In the genomic region with DNA sequence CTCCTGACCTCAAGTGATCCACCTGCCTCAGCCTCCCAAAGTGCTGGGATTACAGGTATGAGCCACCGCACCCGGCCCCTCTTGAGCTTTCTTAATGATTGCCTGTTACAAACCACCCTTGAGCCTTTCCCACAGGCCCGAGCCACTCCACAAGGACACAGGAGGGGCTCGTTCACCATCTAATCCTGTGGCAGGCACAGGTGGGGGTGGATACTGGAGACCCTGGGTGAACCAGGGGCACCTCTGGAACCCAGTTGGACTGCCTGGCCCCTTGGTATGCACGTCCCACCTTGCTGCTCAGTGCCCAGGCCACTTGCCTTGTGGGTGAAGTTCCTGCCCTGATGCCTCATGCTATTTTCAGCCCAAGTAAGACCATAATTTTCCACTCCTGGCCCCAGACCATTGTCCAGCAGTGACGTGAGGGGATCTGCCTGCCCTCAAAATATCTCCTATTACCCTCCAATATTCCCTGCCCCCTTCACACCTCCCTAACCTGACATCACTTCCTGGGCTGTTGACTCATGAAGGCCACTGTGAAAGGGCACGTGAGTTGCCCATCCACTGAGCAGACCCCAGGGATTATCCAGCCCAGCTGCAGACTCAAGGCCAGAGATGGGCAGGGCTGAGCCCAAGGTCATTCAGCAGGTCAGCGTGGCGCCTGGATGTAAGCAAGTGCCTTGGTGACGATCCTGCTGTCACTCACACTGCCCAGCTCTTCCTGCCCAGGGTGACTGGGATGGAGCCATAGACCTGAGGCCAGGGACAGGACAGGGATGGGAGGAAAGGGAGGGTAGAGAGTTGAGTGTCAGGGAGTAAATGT, we compare ENCODE assay signal across 15 cellular contexts. TPM values are rescaled to one million over a fixed set of nuclear protein-coding genes. Genes with fewer than 3 reads are reported as not detected.
A peak's percentile ranks its signal among the peaks of the same experiment; 100 is the strongest.
DNase-seq lines count a peak whose midpoint lies in the region; ATAC-seq and TF ChIP-seq lines count a peak whose summit lies in the region.
"Had no signal": no experiment of that assay in that cellular context is flagged by ENCODE, and none has a peak within 500 bp of the region (broad histone marks: within the 10 kb centered on the region; RNA-seq: fewer than 3 reads in every experiment).

No MANE protein-coding gene starts in this region.

- H3K27me3 ChIP-seq in thyroid gland = no peaks in the 10 kb centered on the region
- H3K27me3 ChIP-seq: tibial nerve had no signal

- H3K9me3 Mint-ChIP-seq in dendritic cell treated with granulocyte-macrophage colony-stimulating factor and Interleukin-4, amounts not matched to agents 40 ng/mL and 50 ng/mL, for 4 days = no peaks in the 10 kb centered on the region
- no peaks in the 10 kb centered on the region for H3K9me3 Mint-ChIP-seq in stimulated activated naive B cell treated with anti-CD40 and anti-IgM and Interleukin-4, amounts not matched to agents 10 μg/mL and 1 μg/mL and 100 μg/mL, for 72 hours

- H3K27me3 Mint-ChIP-seq in dendritic cell treated with granulocyte-macrophage colony-stimulating factor and Interleukin-4, amounts not matched to agents 40 ng/mL and 50 ng/mL, for 4 days = no peaks in the 10 kb centered on the region
- H3K27me3 Mint-ChIP-seq in stimulated activated naive B cell treated with anti-CD40 and anti-IgM and Interleukin-4, amounts not matched to agents 10 μg/mL and 1 μg/mL and 100 μg/mL, for 72 hours = peaks cover 3 to 6% of the 10 kb centered on the region in 2 donors

- peaks cover 43% of the 10 kb centered on the region for H3K4me1 Mint-ChIP-seq in dendritic cell treated with granulocyte-macrophage colony-stimulating factor and Interleukin-4, amounts not matched to agents 40 ng/mL and 50 ng/mL, for 4 days (ENCODE audit: low read depth)
- peaks cover 5 to 25% of the 10 kb centered on the region in 2 donors for H3K4me1 Mint-ChIP-seq in stimulated activated naive B cell treated with anti-CD40 and anti-IgM and Interleukin-4, amounts not matched to agents 10 μg/mL and 1 μg/mL and 100 μg/mL, for 72 hours

- peaks cover 10 to 23% of the 10 kb centered on the region in 2 donors for H3K4me1 ChIP-seq in thyroid gland

- H3K9me3 ChIP-seq in thyroid gland = no peaks in the 10 kb centered on the region
- H3K9me3 ChIP-seq: tibial nerve had no signal

- H3K27ac Mint-ChIP-seq in dendritic cell treated with granulocyte-macrophage colony-stimulating factor and Interleukin-4, amounts not matched to agents 40 ng/mL and 50 ng/mL, for 4 days = peak overlapping the region; percentile 48
- H3K27ac Mint-ChIP-seq in stimulated activated naive B cell treated with anti-CD40 and anti-IgM and Interleukin-4, amounts not matched to agents 10 μg/mL and 1 μg/mL and 100 μg/mL, for 72 hours = no peak overlapping the region

- TF ChIP-seq CTCF in thyroid gland (IDR thresholded peaks at IDR 0.05) = no peak

- DNase-seq in DMS53 (lab: John Stamatoyannopoulos, UW) (peak; percentile 49), DMS53 treated with DMSO at 0.1 percent for 48 hours (lab: John Stamatoyannopoulos, UW; ENCODE audit: unreplicated experiment) (no peak), hepatic stellate cell (ENCODE audit: low spot score) (peak; percentile 46), thyroid gland (peak; percentile 0 to 2), CD1c-positive myeloid dendritic cell (ENCODE audit: extremely low spot score) (no peak), NCI-H1092 treated with DMSO at 0.1 percent for 48 hours (lab: John Stamatoyannopoulos, UW) (no peak)
- DNase-seq in stimulated activated naive B cell treated with anti-CD40 and anti-IgM and Interleukin-4, amounts not matched to agents 10 μg/mL and 1 μg/mL and 100 μg/mL, for 72 hours = no peak
- DNase-seq: activated CD4-positive, CD25-positive, alpha-beta regulatory T cell treated with anti-CD3 and anti-CD28 coated beads, Interleukin-2, amount 50 U/mL, for 72 hours; activated T-cell treated with anti-CD3 and anti-CD28 coated beads for 4 hours; COR-L47; stimulated activated CD4-positive, alpha-beta T cell treated with anti-CD3 and anti-CD28 coated beads, Interleukin-12 subunit alpha, Interleukin-12 subunit beta, amount 100 ng/mL, for 4 hours had no signal

- H3K36me3 ChIP-seq in thyroid gland = peaks cover 11 to 18% of the 10 kb centered on the region in 2 donors
- H3K36me3 ChIP-seq: tibial nerve had no signal

- intact Hi-C loops in dendritic cell treated with granulocyte-macrophage colony-stimulating factor and Interleukin-4, amounts not matched to agents 40 ng/mL and 50 ng/mL, for 4 days (cut with micrococcal nuclease) = loop anchor here (1.0 kb wide), 1 partner anchor 52 kb away; no protein-coding TSS in a partner anchor
- intact Hi-C loops in thyroid gland (cut with DNase I) = loop anchor here (5.0 kb wide), 1 partner anchor 50 kb away; no protein-coding TSS in a partner anchor

- no peak overlapping the region for H3K4me3 Mint-ChIP-seq in dendritic cell treated with granulocyte-macrophage colony-stimulating factor and Interleukin-4, amounts not matched to agents 40 ng/mL and 50 ng/mL, for 4 days
- H3K4me3 Mint-ChIP-seq in stimulated activated naive B cell treated with anti-CD40 and anti-IgM and Interleukin-4, amounts not matched to agents 10 μg/mL and 1 μg/mL and 100 μg/mL, for 72 hours = no peak overlapping the region

- peaks cover 18% of the 10 kb centered on the region for H3K36me3 Mint-ChIP-seq in dendritic cell treated with granulocyte-macrophage colony-stimulating factor and Interleukin-4, amounts not matched to agents 40 ng/mL and 50 ng/mL, for 4 days (ENCODE audit: low read depth)
- H3K36me3 Mint-ChIP-seq in stimulated activated naive B cell treated with anti-CD40 and anti-IgM and Interleukin-4, amounts not matched to agents 10 μg/mL and 1 μg/mL and 100 μg/mL, for 72 hours = no peaks in the 10 kb centered on the region

- no peak for TF ChIP-seq POLR2A in thyroid gland (IDR thresholded peaks at IDR 0.05)

- peak overlapping the region in 1 of 3 donors; percentile 43 for H3K27ac ChIP-seq in thyroid gland
- H3K27ac ChIP-seq: 22Rv1, tibial nerve had no signal

- H3K4me3 ChIP-seq in thyroid gland (replicated peaks in 1 of 3) = no peak overlapping the region
- H3K4me3 ChIP-seq: tibial nerve had no signal

- no peak for ATAC-seq in stimulated activated naive B cell treated with anti-CD40 and anti-IgM and Interleukin-4, amounts not matched to agents 10 μg/mL and 1 μg/mL and 100 μg/mL, for 72 hours (replicated peaks)

- WGBS in thyroid gland, 2 donors = 82 to 86% methylated on average over 8 to 10 of the region's 10 CpGs

RNA-seq across cellular contexts. Expression of gene P2RY2, which starts 19.6 kb away (rescaled TPM):
- 10 to 100 TPM; 29.3 to 38.1 (median 37.7) TPM for total RNA-seq in thyroid gland
- total RNA-seq: OCI-LY7 had no signal

RNA-seq across cellular contexts. Expression of gene P2RY6, which starts 34.5 kb away (rescaled TPM):
- 1 to 10 TPM in 3 of 4 donors, under 1 TPM in 1; 0.93 to 4.0 (median 2.8) TPM for total RNA-seq in thyroid gland
- total RNA-seq: OCI-LY7 had no signal

Comparison
In these comparisons a context has a peak if more than half of its experiments do, and no peak if none do; other contexts are left out.
1. DNase-seq: peak in DMS53 (single experiment), hepatic stellate cell (single experiment) and thyroid gland (2 of 2); none in DMS53 treated with DMSO at 0.1 percent for 48 hours (single experiment), CD1c-positive myeloid dendritic cell (single experiment), NCI-H1092 treated with DMSO at 0.1 percent for 48 hours (single experiment) and stimulated activated naive B cell treated with anti-CD40 and anti-IgM and Interleukin-4, amounts not matched to agents 10 μg/mL and 1 μg/mL and 100 μg/mL, for 72 hours (single experiment).